Comparison of ENCODE assay signal across 1 cellular context in genomic region chr1:169586395-169587255, GRCh38.
TF ChIP-seq lines count a peak whose summit lies in the region.

TSS of gene F5 (minus strand) at chr1:169586481. CDS start at chr1:169586386, 95 bp downstream.

TF ChIP-seq in IMR-90, 13 proteins besides CTCF, POLR2A, EP300 and RAD21 (continued from another document):
- TF ChIP-seq, protein P1, sequence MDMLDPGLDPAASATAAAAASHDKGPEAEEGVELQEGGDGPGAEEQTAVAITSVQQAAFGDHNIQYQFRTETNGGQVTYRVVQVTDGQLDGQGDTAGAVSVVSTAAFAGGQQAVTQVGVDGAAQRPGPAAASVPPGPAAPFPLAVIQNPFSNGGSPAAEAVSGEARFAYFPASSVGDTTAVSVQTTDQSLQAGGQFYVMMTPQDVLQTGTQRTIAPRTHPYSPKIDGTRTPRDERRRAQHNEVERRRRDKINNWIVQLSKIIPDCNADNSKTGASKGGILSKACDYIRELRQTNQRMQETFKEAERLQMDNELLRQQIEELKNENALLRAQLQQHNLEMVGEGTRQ (IDR thresholded peaks at IDR 0.05; ENCODE audit: low read depth, low read length), result no peak
- TF ChIP-seq FOS (IDR thresholded peaks at IDR 0.05; ENCODE audit: low read depth, low read length) (no peak), NFE2L2 (IDR thresholded peaks at IDR 0.05; ENCODE audit: low read depth, low read length) (no peak), ELK1 (IDR thresholded peaks at IDR 0.05; ENCODE audit: borderline replicate concordance, low read depth, low read length) (no peak), CEBPB (IDR thresholded peaks at IDR 0.05; ENCODE audit: low read depth, low read length) (no peak)
